Comparison of ENCODE assay signal across 8 cellular contexts in the genomic region with DNA sequence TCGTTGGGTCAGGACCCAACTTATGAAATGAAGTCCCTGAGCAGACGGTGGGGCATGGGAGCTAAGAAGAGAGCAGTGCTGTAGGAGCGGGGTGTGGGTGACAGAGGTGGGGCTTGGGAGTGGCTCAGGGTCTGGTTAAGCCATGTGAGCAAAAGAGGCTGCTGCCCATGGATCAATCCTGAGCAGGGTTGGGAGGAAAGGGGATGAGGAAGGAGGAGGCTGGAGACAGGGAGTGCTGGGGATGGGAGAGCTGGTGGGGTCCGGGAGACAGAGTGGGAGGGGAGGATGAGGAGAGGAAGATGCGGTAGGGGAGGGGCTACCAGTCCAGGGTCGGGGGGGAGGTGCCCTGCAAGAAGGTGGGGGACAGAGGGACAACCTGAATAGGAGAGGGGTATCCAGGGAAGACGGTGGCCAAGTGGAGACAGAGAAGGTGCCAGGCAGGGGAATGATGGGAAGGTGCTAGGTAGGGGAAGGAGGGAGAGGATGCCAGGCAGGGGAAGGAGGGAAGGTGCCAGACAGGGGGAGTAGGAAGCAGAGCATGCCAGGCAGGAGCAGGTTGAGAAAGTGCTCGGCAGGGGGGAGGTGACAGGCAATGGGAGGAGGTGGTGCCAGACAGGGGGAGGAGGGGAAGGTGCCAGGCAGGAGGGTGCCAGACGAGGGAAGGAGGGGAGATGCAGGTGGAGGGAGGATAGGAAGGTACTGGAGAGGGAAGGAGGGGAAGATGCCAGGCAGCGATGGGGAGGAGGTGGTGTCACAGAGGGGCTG. TPM values are rescaled to one million over a fixed set of nuclear protein-coding genes. Genes with fewer than 3 reads are reported as not detected.
DNase-seq lines count a peak whose midpoint lies in the region; ATAC-seq, FAIRE-seq and TF ChIP-seq lines count a peak whose summit lies in the region.

No MANE protein-coding gene starts in this region.

- H3K9me3 Mint-ChIP-seq in stimulated activated memory B cell treated with anti-CD40 and anti-IgM and Interleukin-4, amounts not matched to agents 10 μg/mL and 1 μg/mL and 100 μg/mL, for 72 hours: no peaks in the 10 kb centered on the region

- H3K27ac ChIP-seq in SK-N-SH (ENCODE audit: low read depth in 2 of 2, low read length in 1 of 2): no peak overlapping the region
- no peak overlapping the region for H3K27ac ChIP-seq in Peyer's patch

- TF ChIP-seq RAD21 in SK-N-SH (IDR thresholded peaks at IDR 0.05; ENCODE audit: low read length): no peak

- TF ChIP-seq CTCF in SK-N-SH (IDR thresholded peaks at IDR 0.05) (no peak), Peyer's patch (IDR thresholded peaks at IDR 0.05) (no peak), foreskin fibroblast (IDR thresholded peaks at IDR 0.05; ENCODE audit: low read depth, low read length) (no peak)

- POLR2A ChIA-PET in SK-N-SH (lab: Yijun Ruan, JAX): interaction anchor here (0.9 kb wide), 1 partner anchor 24 kb away, joined by 3 read pairs; no protein-coding TSS in a partner anchor

- peak overlapping the region; percentile 3 for H3K27ac Mint-ChIP-seq in stimulated activated memory B cell treated with anti-CD40 and anti-IgM and Interleukin-4, amounts not matched to agents 10 μg/mL and 1 μg/mL and 100 μg/mL, for 72 hours

- WGBS in SK-N-SH (ENCODE audit: low lambda C conversion rate): 47% methylated on average over 10 of the region's 10 CpGs

- FAIRE-seq in RCC 7860 (lab: Jason Lieb, UNC): no peak

- H3K27me3 ChIP-seq in SK-N-SH (ENCODE audit: insufficient read depth): no peaks in the 10 kb centered on the region
- H3K27me3 ChIP-seq in Peyer's patch: no peaks in the 10 kb centered on the region

- H3K36me3 Mint-ChIP-seq in stimulated activated memory B cell treated with anti-CD40 and anti-IgM and Interleukin-4, amounts not matched to agents 10 μg/mL and 1 μg/mL and 100 μg/mL, for 72 hours: no peaks in the 10 kb centered on the region

- TF ChIP-seq POLR2A in Peyer's patch (IDR thresholded peaks at IDR 0.05): no peak

- peak overlapping the region; percentile 75 for H3K4me2 ChIP-seq in SK-N-SH

- no peak for TF ChIP-seq EP300 in SK-N-SH (IDR thresholded peaks at IDR 0.05; ENCODE audit: borderline replicate concordance in 1 of 2, low read depth in 1 of 2, low read length in 1 of 2)

- ATAC-seq in SK-N-SH treated with all-trans-retinoic acid at 6 μM for 48 hours (no peak), HG03565 (IDR thresholded peaks at IDR 0.05; ENCODE audit: unreplicated experiment) (no peak)
- ATAC-seq in stimulated activated memory B cell treated with anti-CD40 and anti-IgM and Interleukin-4, amounts not matched to agents 10 μg/mL and 1 μg/mL and 100 μg/mL, for 72 hours: no peak

- H4K20me1 ChIP-seq in SK-N-SH (ENCODE audit: insufficient read depth): no peaks in the 10 kb centered on the region

- peaks cover 53% of the 10 kb centered on the region for H3K27me3 Mint-ChIP-seq in stimulated activated memory B cell treated with anti-CD40 and anti-IgM and Interleukin-4, amounts not matched to agents 10 μg/mL and 1 μg/mL and 100 μg/mL, for 72 hours

- peak overlapping the region; percentile 68 for H3K4me3 Mint-ChIP-seq in stimulated activated memory B cell treated with anti-CD40 and anti-IgM and Interleukin-4, amounts not matched to agents 10 μg/mL and 1 μg/mL and 100 μg/mL, for 72 hours

- no peaks in the 10 kb centered on the region for H3F3A ChIP-seq in SK-N-SH (replicated peaks; ENCODE audit: insufficient read depth)

- peak overlapping the region; percentile 55 to 59 for H3K4me3 ChIP-seq in SK-N-SH (ENCODE audit: low read depth in 2 of 2, low read length in 1 of 2)
- peak overlapping the region in 3 of 4 donors; percentile 46 to 52 (median 49) for H3K4me3 ChIP-seq in Peyer's patch
- H3K4me3 ChIP-seq in foreskin fibroblast (ENCODE audit: low read depth in 1 of 2, low read length in 2 of 2): peak overlapping the region; percentile 35 to 62

- peaks cover 18% of the 10 kb centered on the region for H3K4me1 Mint-ChIP-seq in stimulated activated memory B cell treated with anti-CD40 and anti-IgM and Interleukin-4, amounts not matched to agents 10 μg/mL and 1 μg/mL and 100 μg/mL, for 72 hours

- H3K9me2 ChIP-seq in SK-N-SH: no peaks in the 10 kb centered on the region

- DNase-seq in SK-N-SH: peak; percentile 58
- DNase-seq in Peyer's patch: no peak
- DNase-seq in foreskin fibroblast: no peak
- no peak for DNase-seq in RCC 7860 (ENCODE audit: low spot score)
- DNase-seq in AG20443 (ENCODE audit: low spot score): no peak

- H3K4me1 ChIP-seq in SK-N-SH (ENCODE audit: control insufficient read depth in 1 of 2, insufficient read depth in 2 of 2, low read depth in 1 of 2, low read length in 1 of 2) (peaks cover 0 to 12% of the 10 kb centered on the region in 2 experiments; a peak in 1 of 4 replicates), Peyer's patch (peaks cover 0 to 16% (median 0%) of the 10 kb centered on the region in 4 donors)

- H3K79me2 ChIP-seq in SK-N-SH (ENCODE audit: insufficient read depth): no peaks in the 10 kb centered on the region

- CTCF ChIA-PET in SK-N-SH (lab: Yijun Ruan, JAX): interaction anchor here (0.9 to 2.4 kb wide), 4 partner anchors 12 to 32 kb away, joined by 3 to 14 read pairs (median 3); no protein-coding TSS in a partner anchor

- no peak overlapping the region for H3K9ac ChIP-seq in SK-N-SH

- H3K9me3 ChIP-seq in SK-N-SH (no peaks in the 10 kb centered on the region), Peyer's patch (no peaks in the 10 kb centered on the region)

- no peak overlapping the region for H2AFZ ChIP-seq in SK-N-SH (ENCODE audit: low read depth)

- H3K36me3 ChIP-seq in SK-N-SH (replicated peaks in 1 of 2; ENCODE audit: control insufficient read depth in 1 of 2, insufficient read depth in 2 of 2, low read length in 1 of 2): no peaks in the 10 kb centered on the region
- H3K36me3 ChIP-seq in Peyer's patch: no peaks in the 10 kb centered on the region

TF ChIP-seq in SK-N-SH, 30 proteins besides CTCF, POLR2A, EP300 and RAD21 (continues in another document):
- TF ChIP-seq YY1 (IDR thresholded peaks at IDR 0.05; ENCODE audit: low read depth): no peak
- TF ChIP-seq RFX5 (IDR thresholded peaks at IDR 0.05; ENCODE audit: low read length): no peak
- TF ChIP-seq MXI1 (IDR thresholded peaks at IDR 0.05; ENCODE audit: low read depth, low read length): no peak
- TF ChIP-seq JUND (IDR thresholded peaks at IDR 0.05): no peak
- TF ChIP-seq IRF3 (IDR thresholded peaks at IDR 0.05; ENCODE audit: low read depth, low read length): no peak
- TF ChIP-seq ELF1 (IDR thresholded peaks at IDR 0.05): no peak
- no peak for TF ChIP-seq RCOR1 (IDR thresholded peaks at IDR 0.05; ENCODE audit: low read length)
- no peak for TF ChIP-seq RXRA (IDR thresholded peaks at IDR 0.05; ENCODE audit: borderline replicate concordance, low read depth)
- TF ChIP-seq FOXJ3 (CRISPR knock-in tag; IDR thresholded peaks at IDR 0.05): no peak

TF ChIP-seq in SK-N-SH treated with all-trans-retinoic acid at 6 μM for 48 hours, 23 proteins besides CTCF, POLR2A, EP300 and RAD21 (continues in another document):
- TF ChIP-seq, protein P1, sequence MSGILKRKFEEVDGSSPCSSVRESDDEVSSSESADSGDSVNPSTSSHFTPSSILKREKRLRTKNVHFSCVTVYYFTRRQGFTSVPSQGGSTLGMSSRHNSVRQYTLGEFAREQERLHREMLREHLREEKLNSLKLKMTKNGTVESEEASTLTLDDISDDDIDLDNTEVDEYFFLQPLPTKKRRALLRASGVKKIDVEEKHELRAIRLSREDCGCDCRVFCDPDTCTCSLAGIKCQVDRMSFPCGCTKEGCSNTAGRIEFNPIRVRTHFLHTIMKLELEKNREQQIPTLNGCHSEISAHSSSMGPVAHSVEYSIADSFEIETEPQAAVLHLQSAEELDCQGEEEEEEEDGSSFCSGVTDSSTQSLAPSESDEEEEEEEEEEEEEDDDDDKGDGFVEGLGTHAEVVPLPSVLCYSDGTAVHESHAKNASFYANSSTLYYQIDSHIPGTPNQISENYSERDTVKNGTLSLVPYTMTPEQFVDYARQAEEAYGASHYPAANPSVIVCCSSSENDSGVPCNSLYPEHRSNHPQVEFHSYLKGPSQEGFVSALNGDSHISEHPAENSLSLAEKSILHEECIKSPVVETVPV (CRISPR knock-in tag; IDR thresholded peaks at IDR 0.05): no peak
- TF ChIP-seq PATZ1 (CRISPR knock-in tag; IDR thresholded peaks at IDR 0.05; ENCODE audit: borderline replicate concordance) (no peak), ZFP3 (CRISPR knock-in tag; IDR thresholded peaks at IDR 0.05) (no peak), ZNF8 (CRISPR knock-in tag; IDR thresholded peaks at IDR 0.05) (no peak), CSDC2 (CRISPR knock-in tag; IDR thresholded peaks at IDR 0.05) (no peak), ZFP30 (CRISPR knock-in tag; IDR thresholded peaks at IDR 0.05) (no peak), TOX (CRISPR knock-in tag; IDR thresholded peaks at IDR 0.05; ENCODE audit: borderline replicate concordance) (no peak), SNAI2 (CRISPR knock-in tag; IDR thresholded peaks at IDR 0.05) (no peak), ZNF565 (CRISPR knock-in tag; conservative IDR thresholded peaks at IDR 0.05; ENCODE audit: low read depth) (no peak), ZC3H10 (CRISPR knock-in tag; IDR thresholded peaks at IDR 0.05) (no peak), GLIS3 (CRISPR knock-in tag; IDR thresholded peaks at IDR 0.05) (no peak)

RNA-seq across cellular contexts. Expression of gene SMARCD3, which starts 27.5 kb away (rescaled TPM):
- polyA plus RNA-seq in SK-N-SH (2012; rRNA removed): 60.5 and 62.8 TPM in 2 replicates
- polyA plus RNA-seq in SK-N-SH (2012; cell fraction: cytosol; rRNA removed): 30.4 and 41.6 TPM in 2 replicates
- polyA plus RNA-seq in SK-N-SH (2012; cell fraction: nucleus; rRNA removed): 239 and 265 TPM in 2 replicates
- total RNA-seq in Peyer's patch: 10 to 100 TPM in 3 of 4 donors, 1 to 10 TPM in 1; 1.2 to 61.1 (median 18.3) TPM

RNA-seq across cellular contexts. Expression of gene CHPF2, which starts 43.7 kb away (rescaled TPM):
- 60.4 and 68.6 TPM in 2 replicates for polyA plus RNA-seq in SK-N-SH (2012; rRNA removed)
- 27.8 and 47.3 TPM in 2 replicates for polyA plus RNA-seq in SK-N-SH (2012; cell fraction: cytosol; rRNA removed)
- 143 and 144 TPM in 2 replicates for polyA plus RNA-seq in SK-N-SH (2012; cell fraction: nucleus; rRNA removed)
- 10 to 100 TPM; 31.4 to 50.2 (median 43.2) TPM for total RNA-seq in Peyer's patch

RNA-seq across cellular contexts. Expression of gene ABCF2, which starts 49.0 kb away (rescaled TPM):
- polyA plus RNA-seq in SK-N-SH (2012; rRNA removed): 75.4 and 102 TPM in 2 replicates
- polyA plus RNA-seq in SK-N-SH (2012; cell fraction: cytosol; rRNA removed): 49.9 and 79.5 TPM in 2 replicates
- polyA plus RNA-seq in SK-N-SH (2012; cell fraction: nucleus; rRNA removed): 69.6 and 89.1 TPM in 2 replicates
- total RNA-seq in Peyer's patch: 10 to 100 TPM; 20.7 to 29.7 (median 26.4) TPM
